Comparison of ENCODE assay signal across 15 cellular contexts in genomic region chr17:34442387-34443111, GRCh38.
"Had no signal": no experiment of that assay in that cellular context is flagged by ENCODE, and none has a peak within 500 bp of the region (broad histone marks: within the 10 kb centered on the region; RNA-seq: fewer than 3 reads in every experiment).

No MANE protein-coding gene starts in this region.

- H3K9me3 Mint-ChIP-seq: activated CD8-positive, alpha-beta T cell treated with anti-CD3 and anti-CD28 coated beads for 36 hours; activated naive CD4-positive, alpha-beta T cell treated with anti-CD3 and anti-CD28 coated beads, Interleukin-2, amount 50 U/mL, for 24 hours; activated T-cell treated with anti-CD3 and anti-CD28 coated beads, Interleukin-2, amount 50 U/mL, for 4 hours; mesothelial cell of epicardium; neural crest cell; T-helper 1 cell treated with Interleukin-12 subunit alpha and Interleukin-12 subunit beta and Interleukin-4 antibody, amounts not matched to agents 30 μg/mL and 1 μg/mL, for 36 hours had no signal

- H3K27me3 Mint-ChIP-seq: activated naive CD4-positive, alpha-beta T cell treated with anti-CD3 and anti-CD28 coated beads, Interleukin-2, amount 50 U/mL, for 24 hours had no signal

- DNase-seq: activated CD4-positive, alpha-beta T cell treated with anti-CD3 and anti-CD28 coated beads for 4 hours; activated CD8-positive, alpha-beta T cell treated with anti-CD3 and anti-CD28 coated beads for 36 hours; activated effector memory CD4-positive, alpha-beta T cell treated with anti-CD3 and anti-CD28 coated beads, Interleukin-2, amount 50 U/mL, for 16 hours; activated T-cell treated with anti-CD3 and anti-CD28 coated beads, Interleukin-2, amount 50 U/mL, for 4 hours; central memory CD4-positive, alpha-beta T cell; colonic mucosa; lower lobe of right lung; sigmoid colon had no signal

- H3K27ac ChIP-seq: colonic mucosa, gastroesophageal sphincter, lower lobe of right lung, prostate gland, sigmoid colon, spleen had no signal

- H3K4me3 Mint-ChIP-seq: activated CD8-positive, alpha-beta T cell treated with anti-CD3 and anti-CD28 coated beads for 36 hours; activated naive CD4-positive, alpha-beta T cell treated with anti-CD3 and anti-CD28 coated beads, Interleukin-2, amount 50 U/mL, for 24 hours; activated T-cell treated with anti-CD3 and anti-CD28 coated beads, Interleukin-2, amount 50 U/mL, for 4 hours; mesothelial cell of epicardium; neural crest cell; T-helper 1 cell treated with Interleukin-12 subunit alpha and Interleukin-12 subunit beta and Interleukin-4 antibody, amounts not matched to agents 30 μg/mL and 1 μg/mL, for 36 hours had no signal

- H3K4me1 Mint-ChIP-seq: activated naive CD4-positive, alpha-beta T cell treated with anti-CD3 and anti-CD28 coated beads, Interleukin-2, amount 50 U/mL, for 24 hours; mesothelial cell of epicardium had no signal

- H3K27ac Mint-ChIP-seq: activated CD8-positive, alpha-beta T cell treated with anti-CD3 and anti-CD28 coated beads for 36 hours; activated naive CD4-positive, alpha-beta T cell treated with anti-CD3 and anti-CD28 coated beads, Interleukin-2, amount 50 U/mL, for 24 hours; mesothelial cell of epicardium; T-helper 1 cell treated with Interleukin-12 subunit alpha and Interleukin-12 subunit beta and Interleukin-4 antibody, amounts not matched to agents 30 μg/mL and 1 μg/mL, for 36 hours had no signal

- ATAC-seq: activated CD8-positive, alpha-beta T cell treated with anti-CD3 and anti-CD28 coated beads for 36 hours; activated T-cell treated with anti-CD3 and anti-CD28 coated beads, Interleukin-2, amount 50 U/mL, for 4 hours; gastroesophageal sphincter; lower lobe of right lung had no signal

- H3K36me3 Mint-ChIP-seq: activated naive CD4-positive, alpha-beta T cell treated with anti-CD3 and anti-CD28 coated beads, Interleukin-2, amount 50 U/mL, for 24 hours; mesothelial cell of epicardium had no signal
